ENCODE assay signal across 1 cellular context in genomic region chr2:227767830-227768229, GRCh38.
TF ChIP-seq lines count a peak whose summit lies in the region.

No MANE protein-coding gene starts in this region.

TF ChIP-seq in GM23338, 12 proteins besides CTCF, POLR2A, EP300 and RAD21 (continued from another document):
- TF ChIP-seq, protein P1, sequence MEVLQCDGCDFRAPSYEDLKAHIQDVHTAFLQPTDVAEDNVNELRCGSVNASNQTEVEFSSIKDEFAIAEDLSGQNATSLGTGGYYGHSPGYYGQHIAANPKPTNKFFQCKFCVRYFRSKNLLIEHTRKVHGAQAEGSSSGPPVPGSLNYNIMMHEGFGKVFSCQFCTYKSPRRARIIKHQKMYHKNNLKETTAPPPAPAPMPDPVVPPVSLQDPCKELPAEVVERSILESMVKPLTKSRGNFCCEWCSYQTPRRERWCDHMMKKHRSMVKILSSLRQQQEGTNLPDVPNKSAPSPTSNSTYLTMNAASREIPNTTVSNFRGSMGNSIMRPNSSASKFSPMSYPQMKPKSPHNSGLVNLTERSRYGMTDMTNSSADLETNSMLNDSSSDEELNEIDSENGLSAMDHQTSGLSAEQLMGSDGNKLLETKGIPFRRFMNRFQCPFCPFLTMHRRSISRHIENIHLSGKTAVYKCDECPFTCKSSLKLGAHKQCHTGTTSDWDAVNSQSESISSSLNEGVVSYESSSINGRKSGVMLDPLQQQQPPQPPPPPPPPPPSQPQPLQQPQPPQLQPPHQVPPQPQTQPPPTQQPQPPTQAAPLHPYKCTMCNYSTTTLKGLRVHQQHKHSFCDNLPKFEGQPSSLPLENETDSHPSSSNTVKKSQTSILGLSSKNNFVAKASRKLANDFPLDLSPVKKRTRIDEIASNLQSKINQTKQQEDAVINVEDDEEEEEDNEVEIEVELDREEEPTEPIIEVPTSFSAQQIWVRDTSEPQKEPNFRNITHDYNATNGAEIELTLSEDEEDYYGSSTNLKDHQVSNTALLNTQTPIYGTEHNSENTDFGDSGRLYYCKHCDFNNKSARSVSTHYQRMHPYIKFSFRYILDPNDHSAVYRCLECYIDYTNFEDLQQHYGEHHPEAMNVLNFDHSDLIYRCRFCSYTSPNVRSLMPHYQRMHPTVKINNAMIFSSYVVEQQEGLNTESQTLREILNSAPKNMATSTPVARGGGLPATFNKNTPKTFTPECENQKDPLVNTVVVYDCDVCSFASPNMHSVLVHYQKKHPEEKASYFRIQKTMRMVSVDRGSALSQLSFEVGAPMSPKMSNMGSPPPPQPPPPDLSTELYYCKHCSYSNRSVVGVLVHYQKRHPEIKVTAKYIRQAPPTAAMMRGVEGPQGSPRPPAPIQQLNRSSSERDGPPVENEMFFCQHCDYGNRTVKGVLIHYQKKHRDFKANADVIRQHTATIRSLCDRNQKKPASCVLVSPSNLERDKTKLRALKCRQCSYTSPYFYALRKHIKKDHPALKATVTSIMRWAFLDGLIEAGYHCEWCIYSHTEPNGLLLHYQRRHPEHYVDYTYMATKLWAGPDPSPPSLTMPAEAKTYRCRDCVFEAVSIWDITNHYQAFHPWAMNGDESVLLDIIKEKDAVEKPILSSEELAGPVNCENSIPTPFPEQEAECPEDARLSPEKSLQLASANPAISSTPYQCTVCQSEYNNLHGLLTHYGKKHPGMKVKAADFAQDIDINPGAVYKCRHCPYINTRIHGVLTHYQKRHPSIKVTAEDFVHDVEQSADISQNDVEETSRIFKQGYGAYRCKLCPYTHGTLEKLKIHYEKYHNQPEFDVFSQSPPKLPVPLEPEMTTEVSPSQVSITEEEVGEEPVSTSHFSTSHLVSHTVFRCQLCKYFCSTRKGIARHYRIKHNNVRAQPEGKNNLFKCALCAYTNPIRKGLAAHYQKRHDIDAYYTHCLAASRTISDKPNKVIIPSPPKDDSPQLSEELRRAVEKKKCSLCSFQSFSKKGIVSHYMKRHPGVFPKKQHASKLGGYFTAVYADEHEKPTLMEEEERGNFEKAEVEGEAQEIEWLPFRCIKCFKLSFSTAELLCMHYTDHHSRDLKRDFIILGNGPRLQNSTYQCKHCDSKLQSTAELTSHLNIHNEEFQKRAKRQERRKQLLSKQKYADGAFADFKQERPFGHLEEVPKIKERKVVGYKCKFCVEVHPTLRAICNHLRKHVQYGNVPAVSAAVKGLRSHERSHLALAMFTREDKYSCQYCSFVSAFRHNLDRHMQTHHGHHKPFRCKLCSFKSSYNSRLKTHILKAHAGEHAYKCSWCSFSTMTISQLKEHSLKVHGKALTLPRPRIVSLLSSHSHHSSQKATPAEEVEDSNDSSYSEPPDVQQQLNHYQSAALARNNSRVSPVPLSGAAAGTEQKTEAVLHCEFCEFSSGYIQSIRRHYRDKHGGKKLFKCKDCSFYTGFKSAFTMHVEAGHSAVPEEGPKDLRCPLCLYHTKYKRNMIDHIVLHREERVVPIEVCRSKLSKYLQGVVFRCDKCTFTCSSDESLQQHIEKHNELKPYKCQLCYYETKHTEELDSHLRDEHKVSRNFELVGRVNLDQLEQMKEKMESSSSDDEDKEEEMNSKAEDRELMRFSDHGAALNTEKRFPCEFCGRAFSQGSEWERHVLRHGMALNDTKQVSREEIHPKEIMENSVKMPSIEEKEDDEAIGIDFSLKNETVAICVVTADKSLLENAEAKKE (CRISPR knock-in tag; IDR thresholded peaks at IDR 0.05), result no peak
- TF ChIP-seq, protein P2, sequence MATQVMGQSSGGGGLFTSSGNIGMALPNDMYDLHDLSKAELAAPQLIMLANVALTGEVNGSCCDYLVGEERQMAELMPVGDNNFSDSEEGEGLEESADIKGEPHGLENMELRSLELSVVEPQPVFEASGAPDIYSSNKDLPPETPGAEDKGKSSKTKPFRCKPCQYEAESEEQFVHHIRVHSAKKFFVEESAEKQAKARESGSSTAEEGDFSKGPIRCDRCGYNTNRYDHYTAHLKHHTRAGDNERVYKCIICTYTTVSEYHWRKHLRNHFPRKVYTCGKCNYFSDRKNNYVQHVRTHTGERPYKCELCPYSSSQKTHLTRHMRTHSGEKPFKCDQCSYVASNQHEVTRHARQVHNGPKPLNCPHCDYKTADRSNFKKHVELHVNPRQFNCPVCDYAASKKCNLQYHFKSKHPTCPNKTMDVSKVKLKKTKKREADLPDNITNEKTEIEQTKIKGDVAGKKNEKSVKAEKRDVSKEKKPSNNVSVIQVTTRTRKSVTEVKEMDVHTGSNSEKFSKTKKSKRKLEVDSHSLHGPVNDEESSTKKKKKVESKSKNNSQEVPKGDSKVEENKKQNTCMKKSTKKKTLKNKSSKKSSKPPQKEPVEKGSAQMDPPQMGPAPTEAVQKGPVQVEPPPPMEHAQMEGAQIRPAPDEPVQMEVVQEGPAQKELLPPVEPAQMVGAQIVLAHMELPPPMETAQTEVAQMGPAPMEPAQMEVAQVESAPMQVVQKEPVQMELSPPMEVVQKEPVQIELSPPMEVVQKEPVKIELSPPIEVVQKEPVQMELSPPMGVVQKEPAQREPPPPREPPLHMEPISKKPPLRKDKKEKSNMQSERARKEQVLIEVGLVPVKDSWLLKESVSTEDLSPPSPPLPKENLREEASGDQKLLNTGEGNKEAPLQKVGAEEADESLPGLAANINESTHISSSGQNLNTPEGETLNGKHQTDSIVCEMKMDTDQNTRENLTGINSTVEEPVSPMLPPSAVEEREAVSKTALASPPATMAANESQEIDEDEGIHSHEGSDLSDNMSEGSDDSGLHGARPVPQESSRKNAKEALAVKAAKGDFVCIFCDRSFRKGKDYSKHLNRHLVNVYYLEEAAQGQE (IDR thresholded peaks at IDR 0.05; ENCODE audit: unreplicated experiment), result no peak
- no peak for TF ChIP-seq ETS1 (IDR thresholded peaks at IDR 0.05)
- no peak for TF ChIP-seq EZH2phosphoT487 (IDR thresholded peaks at IDR 0.05; ENCODE audit: unreplicated experiment)
- no peak for TF ChIP-seq ZNF331 (CRISPR knock-in tag; IDR thresholded peaks at IDR 0.05; ENCODE audit: low read depth)
- no peak for TF ChIP-seq POLR2AphosphoS5 (IDR thresholded peaks at IDR 0.05; ENCODE audit: low read depth)
TF ChIP-seq in GM23338: peak in this region for 0.
